ENCODE assay signal across 25 cellular contexts in the genomic region with DNA sequence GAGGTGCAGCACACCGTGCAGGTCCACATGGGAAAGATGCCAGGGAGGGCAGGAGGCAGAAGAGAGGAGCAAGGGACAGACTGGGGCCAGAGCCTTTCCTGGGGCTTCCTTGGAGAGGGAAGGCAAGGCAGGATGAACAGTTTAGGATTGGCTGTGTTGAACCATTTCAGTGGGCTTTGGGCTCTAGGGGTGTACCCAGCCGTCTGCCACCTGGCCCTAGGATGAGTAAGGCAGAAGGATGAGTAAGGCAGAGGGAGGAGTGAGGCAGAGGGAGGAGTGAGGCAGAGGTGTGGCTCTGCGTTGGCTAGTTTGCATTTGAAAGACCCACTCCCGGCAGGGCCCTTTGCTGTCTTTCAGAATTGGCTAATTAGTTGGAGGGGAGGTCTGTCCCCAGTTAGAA. TPM values are rescaled to one million over a fixed set of nuclear protein-coding genes. Genes with fewer than 3 reads are reported as not detected.
DNase-seq lines count a peak whose midpoint lies in the region; ATAC-seq and TF ChIP-seq lines count a peak whose summit lies in the region.
"Had no signal": no experiment of that assay in that cellular context is flagged by ENCODE, and none has a peak within 500 bp of the region (broad histone marks: within the 10 kb centered on the region; RNA-seq: fewer than 3 reads in every experiment).

No MANE protein-coding gene starts in this region.

- H3K36me3 Mint-ChIP-seq in activated CD8-positive, alpha-beta T cell treated with anti-CD3 and anti-CD28 coated beads for 36 hours (ENCODE audit: low read depth), result no peaks in the 10 kb centered on the region
- no peaks in the 10 kb centered on the region for H3K36me3 Mint-ChIP-seq in activated CD8-positive, alpha-beta T cell treated with anti-CD3 and anti-CD28 coated beads, Interleukin-2, amount 10 ng/mL, durations not matched to agents 7 days and 5 days (ENCODE audit: low read depth)
- no peaks in the 10 kb centered on the region for H3K36me3 Mint-ChIP-seq in stimulated activated effector memory CD8-positive, alpha-beta T cell treated with anti-CD3 and anti-CD28 coated beads, Interleukin-12 subunit alpha, Interleukin-12 subunit beta, amount 100 ng/mL, for 72 hours
- H3K36me3 Mint-ChIP-seq: activated naive CD4-positive, alpha-beta T cell treated with anti-CD3 and anti-CD28 coated beads, Interleukin-2, amount 50 U/mL, for 24 hours had no signal

- CTCF ChIA-PET in activated CD8-positive, alpha-beta T cell treated with anti-CD3 and anti-CD28 coated beads for 36 hours (lab: Charles Lee), result no interaction called here
- CTCF ChIA-PET in activated CD8-positive, alpha-beta T cell treated with anti-CD3 and anti-CD28 coated beads, Interleukin-2, amount 10 ng/mL, durations not matched to agents 7 days and 5 days (lab: Charles Lee), result no interaction called here

- H3K4me3 Mint-ChIP-seq in activated CD8-positive, alpha-beta T cell treated with anti-CD3 and anti-CD28 coated beads for 36 hours, result no peak overlapping the region
- H3K4me3 Mint-ChIP-seq in activated CD8-positive, alpha-beta T cell treated with anti-CD3 and anti-CD28 coated beads, Interleukin-2, amount 10 ng/mL, durations not matched to agents 7 days and 5 days, result no peak overlapping the region
- no peak overlapping the region for H3K4me3 Mint-ChIP-seq in stimulated activated effector memory CD8-positive, alpha-beta T cell treated with anti-CD3 and anti-CD28 coated beads, Interleukin-12 subunit alpha, Interleukin-12 subunit beta, amount 100 ng/mL, for 72 hours
- H3K4me3 Mint-ChIP-seq: activated CD4-positive, alpha-beta memory T cell treated with anti-CD3 and anti-CD28 coated beads, Interleukin-2, amount 10 ng/mL, durations not matched to agents 7 days and 5 days; activated naive CD4-positive, alpha-beta T cell treated with anti-CD3 and anti-CD28 coated beads, Interleukin-2, amount 50 U/mL, for 24 hours had no signal

- no peak overlapping the region for H3K27ac Mint-ChIP-seq in activated CD8-positive, alpha-beta T cell treated with anti-CD3 and anti-CD28 coated beads for 36 hours
- H3K27ac Mint-ChIP-seq in activated CD8-positive, alpha-beta T cell treated with anti-CD3 and anti-CD28 coated beads, Interleukin-2, amount 10 ng/mL, durations not matched to agents 7 days and 5 days, result no peak overlapping the region
- H3K27ac Mint-ChIP-seq in stimulated activated effector memory CD8-positive, alpha-beta T cell treated with anti-CD3 and anti-CD28 coated beads, Interleukin-12 subunit alpha, Interleukin-12 subunit beta, amount 100 ng/mL, for 72 hours, result no peak overlapping the region
- H3K27ac Mint-ChIP-seq: activated CD4-positive, alpha-beta memory T cell treated with anti-CD3 and anti-CD28 coated beads, Interleukin-2, amount 10 ng/mL, durations not matched to agents 7 days and 5 days; activated naive CD4-positive, alpha-beta T cell treated with anti-CD3 and anti-CD28 coated beads, Interleukin-2, amount 50 U/mL, for 24 hours had no signal

- no peak for DNase-seq in activated CD8-positive, alpha-beta T cell treated with anti-CD3 and anti-CD28 coated beads for 36 hours
- DNase-seq in activated CD8-positive, alpha-beta T cell treated with anti-CD3 and anti-CD28 coated beads, Interleukin-2, amount 10 ng/mL, durations not matched to agents 7 days and 5 days, result no peak
- DNase-seq in RPMI7951 (ENCODE audit: low read depth) (peak; percentile 60), CD1c-positive myeloid dendritic cell (ENCODE audit: extremely low spot score) (no peak)
- no peak for DNase-seq in stimulated activated effector memory CD8-positive, alpha-beta T cell treated with anti-CD3 and anti-CD28 coated beads, Interleukin-12 subunit alpha, Interleukin-12 subunit beta, amount 100 ng/mL, for 72 hours (ENCODE audit: low spot score in 2 of 2)
- DNase-seq: 8988T; activated CD4-positive, alpha-beta memory T cell treated with anti-CD3 and anti-CD28 coated beads, Interleukin-2, amount 10 ng/mL, durations not matched to agents 7 days and 5 days; activated T-cell treated with anti-CD3 and anti-CD28 coated beads, Interleukin-2, amount 50 U/mL, for 48 hours; GOT3; islet precursor cell; NCI-H1105; NCI-H2081 treated with DMSO at 0.1 percent for 48 hours; NCI-H510A; nucleus accumbens; RPMI8226; stimulated activated CD4-positive, alpha-beta T cell treated with anti-CD3 and anti-CD28 coated beads, Interleukin-4, amount 100 ng/mL, for 4 hours; T-helper 9 cell; upper lobe of right lung had no signal

- H3K27me3 Mint-ChIP-seq in activated CD8-positive, alpha-beta T cell treated with anti-CD3 and anti-CD28 coated beads for 36 hours, result no peaks in the 10 kb centered on the region
- H3K27me3 Mint-ChIP-seq in activated CD8-positive, alpha-beta T cell treated with anti-CD3 and anti-CD28 coated beads, Interleukin-2, amount 10 ng/mL, durations not matched to agents 7 days and 5 days (ENCODE audit: low read depth), result peaks cover 19% of the 10 kb centered on the region
- H3K27me3 Mint-ChIP-seq: activated naive CD4-positive, alpha-beta T cell treated with anti-CD3 and anti-CD28 coated beads, Interleukin-2, amount 50 U/mL, for 24 hours had no signal

- no peaks in the 10 kb centered on the region for H3K9me3 Mint-ChIP-seq in activated CD8-positive, alpha-beta T cell treated with anti-CD3 and anti-CD28 coated beads for 36 hours
- H3K9me3 Mint-ChIP-seq in activated CD8-positive, alpha-beta T cell treated with anti-CD3 and anti-CD28 coated beads, Interleukin-2, amount 10 ng/mL, durations not matched to agents 7 days and 5 days (ENCODE audit: insufficient read depth), result peaks cover 6% of the 10 kb centered on the region
- peaks cover 2% of the 10 kb centered on the region for H3K9me3 Mint-ChIP-seq in stimulated activated effector memory CD8-positive, alpha-beta T cell treated with anti-CD3 and anti-CD28 coated beads, Interleukin-12 subunit alpha, Interleukin-12 subunit beta, amount 100 ng/mL, for 72 hours
- H3K9me3 Mint-ChIP-seq: activated naive CD4-positive, alpha-beta T cell treated with anti-CD3 and anti-CD28 coated beads, Interleukin-2, amount 50 U/mL, for 24 hours had no signal

- intact Hi-C loops in activated CD8-positive, alpha-beta T cell treated with anti-CD3 and anti-CD28 coated beads for 36 hours (cut with micrococcal nuclease), result no loop called here

- POLR2A ChIA-PET in activated CD8-positive, alpha-beta T cell treated with anti-CD3 and anti-CD28 coated beads for 36 hours (lab: Charles Lee), result no interaction called here
- POLR2A ChIA-PET in activated CD8-positive, alpha-beta T cell treated with anti-CD3 and anti-CD28 coated beads, Interleukin-2, amount 10 ng/mL, durations not matched to agents 7 days and 5 days (lab: Charles Lee), result no interaction called here

- no peaks in the 10 kb centered on the region for H3K4me1 Mint-ChIP-seq in activated CD8-positive, alpha-beta T cell treated with anti-CD3 and anti-CD28 coated beads for 36 hours (ENCODE audit: low read depth)
- no peaks in the 10 kb centered on the region for H3K4me1 Mint-ChIP-seq in activated CD8-positive, alpha-beta T cell treated with anti-CD3 and anti-CD28 coated beads, Interleukin-2, amount 10 ng/mL, durations not matched to agents 7 days and 5 days (ENCODE audit: low read depth)
- H3K4me1 Mint-ChIP-seq in stimulated activated effector memory CD8-positive, alpha-beta T cell treated with anti-CD3 and anti-CD28 coated beads, Interleukin-12 subunit alpha, Interleukin-12 subunit beta, amount 100 ng/mL, for 72 hours, result no peaks in the 10 kb centered on the region
- H3K4me1 Mint-ChIP-seq: activated CD4-positive, alpha-beta memory T cell treated with anti-CD3 and anti-CD28 coated beads, Interleukin-2, amount 10 ng/mL, durations not matched to agents 7 days and 5 days; activated naive CD4-positive, alpha-beta T cell treated with anti-CD3 and anti-CD28 coated beads, Interleukin-2, amount 50 U/mL, for 24 hours had no signal

- no peak for TF ChIP-seq CTCF in activated CD8-positive, alpha-beta T cell treated with anti-CD3 and anti-CD28 coated beads for 36 hours (IDR thresholded peaks at IDR 0.05)

- ATAC-seq in activated CD8-positive, alpha-beta T cell treated with anti-CD3 and anti-CD28 coated beads for 36 hours, result peak; percentile 53
- ATAC-seq in activated CD8-positive, alpha-beta T cell treated with anti-CD3 and anti-CD28 coated beads, Interleukin-2, amount 10 ng/mL, durations not matched to agents 7 days and 5 days, result no peak
- ATAC-seq in esophagus mucosa (peak; percentile 100), HG03280 (IDR thresholded peaks at IDR 0.05; ENCODE audit: unreplicated experiment) (no peak), HG03175 (IDR thresholded peaks at IDR 0.05; ENCODE audit: unreplicated experiment) (no peak)
- ATAC-seq in stimulated activated effector memory CD8-positive, alpha-beta T cell treated with anti-CD3 and anti-CD28 coated beads, Interleukin-12 subunit alpha, Interleukin-12 subunit beta, amount 100 ng/mL, for 72 hours, result peak; percentile 75
- ATAC-seq: upper lobe of right lung had no signal

RNA-seq across cellular contexts. Expression of a gene that starts 31.5 kb away (rescaled TPM):
- 100 to 1,000 TPM; 107 to 113 TPM for total RNA-seq in activated CD8-positive, alpha-beta T cell treated with anti-CD3 and anti-CD28 coated beads for 36 hours
- total RNA-seq in activated CD8-positive, alpha-beta T cell treated with anti-CD3 and anti-CD28 coated beads, Interleukin-2, amount 10 ng/mL, durations not matched to agents 7 days and 5 days, result 100 to 1,000 TPM; 265 to 272 TPM
- not detected in 2 replicates for total RNA-seq in RPMI7951 (2014; rRNA removed; shearing (Covaris generic))
- total RNA-seq in esophagus mucosa, result 0.28 TPM
- total RNA-seq: G401, lung microvascular endothelial cell, myocyte had no signal

RNA-seq across cellular contexts. Expression of a gene that starts 38.3 kb away (rescaled TPM):
- total RNA-seq in activated CD8-positive, alpha-beta T cell treated with anti-CD3 and anti-CD28 coated beads for 36 hours, result under 1 TPM; 0.16 to 0.25 TPM
- total RNA-seq in activated CD8-positive, alpha-beta T cell treated with anti-CD3 and anti-CD28 coated beads, Interleukin-2, amount 10 ng/mL, durations not matched to agents 7 days and 5 days, result under 1 TPM in 1 of 2 experiments, not detected in 1; 0.05 TPM
- total RNA-seq in RPMI7951 (2014; rRNA removed; shearing (Covaris generic)), result 10.1 and 11.0 TPM in 2 replicates
- total RNA-seq in esophagus mucosa, result 0.64 TPM
- total RNA-seq: activated CD4-positive, alpha-beta memory T cell treated with anti-CD3 and anti-CD28 coated beads, Interleukin-2, amount 10 ng/mL, durations not matched to agents 7 days and 5 days; lung microvascular endothelial cell had no signal

Comparison
In these comparisons a context has a peak if more than half of its experiments do, and no peak if none do; other contexts are left out.
1. ATAC-seq: peak in activated CD8-positive, alpha-beta T cell treated with anti-CD3 and anti-CD28 coated beads for 36 hours (single experiment), esophagus mucosa (single experiment) and stimulated activated effector memory CD8-positive, alpha-beta T cell treated with anti-CD3 and anti-CD28 coated beads, Interleukin-12 subunit alpha, Interleukin-12 subunit beta, amount 100 ng/mL, for 72 hours (single experiment); none in activated CD8-positive, alpha-beta T cell treated with anti-CD3 and anti-CD28 coated beads, Interleukin-2, amount 10 ng/mL, durations not matched to agents 7 days and 5 days (single experiment), HG03280 (single experiment) and HG03175 (single experiment).
2. RNA of a gene that starts 31.5 kb away (total RNA-seq): 265 to 272 TPM in activated CD8-positive, alpha-beta T cell treated with anti-CD3 and anti-CD28 coated beads, Interleukin-2, amount 10 ng/mL, durations not matched to agents 7 days and 5 days and 107 to 113 TPM in activated CD8-positive, alpha-beta T cell treated with anti-CD3 and anti-CD28 coated beads for 36 hours; 0.28 TPM in esophagus mucosa (single experiment) and not detected in RPMI7951; every median in the first group is over 10 times any median in the second.